Comparison of ENCODE assay signal across 7 cellular contexts in the genomic region with DNA sequence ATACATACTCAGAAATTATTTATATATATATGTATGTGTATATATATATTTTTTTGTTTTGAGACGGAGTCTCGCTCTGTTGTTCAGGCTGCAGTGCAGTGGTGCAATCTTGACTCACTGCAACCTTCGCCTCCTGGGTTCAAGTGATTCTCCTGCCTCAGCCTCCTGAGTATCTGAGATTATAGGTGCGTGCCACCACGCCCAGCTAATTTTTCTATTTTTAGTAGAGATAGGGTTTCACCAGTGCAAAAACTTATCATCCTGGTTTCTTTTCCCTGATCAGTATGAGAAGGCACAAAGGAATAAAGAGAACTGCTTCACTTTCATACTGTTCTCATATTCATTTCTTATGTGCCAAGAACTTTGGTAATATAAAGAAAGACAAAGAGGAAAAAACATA. TPM values are rescaled to one million over a fixed set of nuclear protein-coding genes. Genes with fewer than 3 reads are reported as not detected.
"Had no signal": no experiment of that assay in that cellular context is flagged by ENCODE, and none has a peak within 500 bp of the region (broad histone marks: within the 10 kb centered on the region; RNA-seq: fewer than 3 reads in every experiment).

No MANE protein-coding gene starts in this region.

RNA-seq across cellular contexts. Expression of a gene that starts 0.7 kb away (rescaled TPM):
- total RNA-seq: GM23248, GM23338, H1, H4, H7, H9, HFFc6 had no signal
- polyA plus RNA-seq: GM23248, GM23338, H1 had no signal
